In the genomic region with DNA sequence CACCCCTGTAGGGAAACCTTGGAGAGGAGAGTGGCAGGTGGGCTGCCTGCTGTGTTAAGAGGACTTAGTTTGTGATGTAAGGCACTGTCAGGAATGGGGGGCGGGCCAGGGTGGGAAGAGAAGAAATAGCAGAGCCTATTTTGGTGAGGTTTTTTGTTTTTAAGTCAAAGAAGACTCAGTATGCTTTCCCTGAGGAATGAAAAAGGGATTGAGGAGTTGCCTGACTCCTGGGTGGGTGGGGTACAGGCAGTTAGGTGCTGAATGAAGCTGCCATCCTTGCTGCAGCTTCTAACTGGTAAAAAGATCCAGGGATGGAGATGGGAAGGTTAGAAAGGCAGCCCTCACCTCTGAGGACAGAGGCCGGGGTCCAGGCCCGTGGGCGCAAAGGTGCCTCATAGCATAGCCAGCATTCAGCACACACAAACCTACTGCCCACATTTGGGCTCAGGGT, we compare ENCODE assay signal across 11 cellular contexts. TPM values are rescaled to one million over a fixed set of nuclear protein-coding genes. Genes with fewer than 3 reads are reported as not detected.
DNase-seq lines count a peak whose midpoint lies in the region; ATAC-seq and TF ChIP-seq lines count a peak whose summit lies in the region.
"Had no signal": no experiment of that assay in that cellular context is flagged by ENCODE, and none has a peak within 500 bp of the region (broad histone marks: within the 10 kb centered on the region; RNA-seq: fewer than 3 reads in every experiment).

No MANE protein-coding gene starts in this region.

- no peak overlapping the region for H4K91ac ChIP-seq in trophoblast cell (ENCODE audit: low read depth, low read length)

- H2BK120ac ChIP-seq in trophoblast cell (ENCODE audit: insufficient read depth, low read length, poor library complexity) = no peak overlapping the region

- H3K4me3 ChIP-seq in coronary artery (no peak overlapping the region), trophoblast cell (ENCODE audit: low read depth, low read length) (no peak overlapping the region)

- no peak overlapping the region for H2BK12ac ChIP-seq in trophoblast cell (ENCODE audit: low read length)

- H3K27ac Mint-ChIP-seq in activated naive CD8-positive, alpha-beta T cell = peak overlapping the region; percentile 79
- no peak overlapping the region for H3K27ac Mint-ChIP-seq in activated naive CD8-positive, alpha-beta T cell treated with anti-CD3 and anti-CD28 coated beads, Interleukin-2, amount 50 U/mL, for 24 hours

- H3K23ac ChIP-seq in trophoblast cell (ENCODE audit: low read length) = no peak overlapping the region

- no peaks in the 10 kb centered on the region for H3K9me3 Mint-ChIP-seq in activated naive CD8-positive, alpha-beta T cell (ENCODE audit: low read depth)
- no peaks in the 10 kb centered on the region for H3K9me3 Mint-ChIP-seq in activated naive CD8-positive, alpha-beta T cell treated with anti-CD3 and anti-CD28 coated beads, Interleukin-2, amount 50 U/mL, for 24 hours

- H3K4me1 ChIP-seq in trophoblast cell (ENCODE audit: control insufficient read depth in 1 of 2, insufficient read depth in 2 of 2, low read length in 2 of 2) = peaks cover 4 to 8% of the 10 kb centered on the region in 2 experiments

- no peak for TF ChIP-seq CTCF in coronary artery (IDR thresholded peaks at IDR 0.05)

- H3K27me3 Mint-ChIP-seq in activated naive CD8-positive, alpha-beta T cell = no peaks in the 10 kb centered on the region
- no peaks in the 10 kb centered on the region for H3K27me3 Mint-ChIP-seq in activated naive CD8-positive, alpha-beta T cell treated with anti-CD3 and anti-CD28 coated beads, Interleukin-2, amount 50 U/mL, for 24 hours

- H3K79me2 ChIP-seq in trophoblast cell (ENCODE audit: control insufficient read depth, insufficient read depth, low read length, poor library complexity) = no peaks in the 10 kb centered on the region

- no peak overlapping the region for H2BK5ac ChIP-seq in trophoblast cell (ENCODE audit: low read depth, low read length, poor library complexity)

- no peak overlapping the region for H3K4me3 Mint-ChIP-seq in activated naive CD8-positive, alpha-beta T cell
- H3K4me3 Mint-ChIP-seq in activated naive CD8-positive, alpha-beta T cell treated with anti-CD3 and anti-CD28 coated beads, Interleukin-2, amount 50 U/mL, for 24 hours = no peak overlapping the region

- DNase-seq in activated naive CD8-positive, alpha-beta T cell treated with anti-CD3 and anti-CD28 coated beads, Interleukin-2, amount 50 U/mL, for 24 hours = no peak
- DNase-seq in coronary artery (ENCODE audit: low spot score) = peak; percentile 62
- DNase-seq in posterior vena cava (ENCODE audit: low spot score) = peak; percentile 17
- peak; percentile 36 for DNase-seq in ureter (ENCODE audit: low spot score)
- no peak for DNase-seq in amygdala (lab: John Stamatoyannopoulos, UW)
- no peak for DNase-seq in NCI-H345 treated with DMSO at 0.1 percent for 48 hours (lab: John Stamatoyannopoulos, UW; ENCODE audit: unreplicated experiment)
- no peak for DNase-seq in trophoblast cell
- DNase-seq: activated CD8-positive, alpha-beta memory T cell treated with anti-CD3 and anti-CD28 coated beads, Interleukin-2, amount 50 U/mL, for 4 hours; stimulated activated CD4-positive, alpha-beta T cell treated with anti-CD3 and anti-CD28 coated beads, Interleukin-4, amount 100 ng/mL, for 1 hour had no signal

- no peak overlapping the region for H3K14ac ChIP-seq in trophoblast cell (ENCODE audit: low read length)

- H3K79me1 ChIP-seq in trophoblast cell (ENCODE audit: low read length) = no peaks in the 10 kb centered on the region

- no peak overlapping the region for H3K4ac ChIP-seq in trophoblast cell (ENCODE audit: low read depth, low read length)

- no peak overlapping the region for H2AFZ ChIP-seq in trophoblast cell (ENCODE audit: insufficient read depth, low read length, poor library complexity)

- H3K4me2 ChIP-seq in trophoblast cell (ENCODE audit: low read length) = no peak overlapping the region

- H3K27ac ChIP-seq in coronary artery (peak overlapping the region; percentile 86 to 93), trophoblast cell (ENCODE audit: low read depth, low read length) (no peak overlapping the region)

- no peaks in the 10 kb centered on the region for H3K27me3 ChIP-seq in trophoblast cell (ENCODE audit: insufficient read depth, low read length)

- H3K9me3 ChIP-seq in trophoblast cell (ENCODE audit: insufficient read depth, low read depth, low read length) = no peaks in the 10 kb centered on the region

- H4K8ac ChIP-seq in trophoblast cell (ENCODE audit: low read depth, low read length) = no peak overlapping the region

- no CpG with 5 or more reads among the region's 4 CpGs for WGBS in trophoblast cell (ENCODE audit: extremely low coverage, insufficient coverage, insufficient read length)

- peaks cover 60 to 65% of the 10 kb centered on the region in 2 experiments for H3K36me3 ChIP-seq in trophoblast cell (ENCODE audit: control insufficient read depth in 1 of 2, insufficient read depth in 2 of 2, low read length in 2 of 2)

- no peak for ATAC-seq in activated naive CD8-positive, alpha-beta T cell treated with anti-CD3 and anti-CD28 coated beads, Interleukin-2, amount 50 U/mL, for 24 hours
- ATAC-seq: Panc1 had no signal

- intact Hi-C loops in posterior vena cava (cut with DNase I) = loop anchor here (5.0 to 10.0 kb wide), 3 partner anchors 57 to 1078 kb away; no protein-coding TSS in a partner anchor

- H4K12ac ChIP-seq in trophoblast cell (ENCODE audit: low read depth, low read length) = no peak overlapping the region

- no peak overlapping the region for H3K18ac ChIP-seq in trophoblast cell (ENCODE audit: low read length)

- no peak overlapping the region for H3K9ac ChIP-seq in trophoblast cell (ENCODE audit: low read length)

- no peak overlapping the region for H2AK5ac ChIP-seq in trophoblast cell (ENCODE audit: low read length)

- H3K36me3 Mint-ChIP-seq in activated naive CD8-positive, alpha-beta T cell = no peaks in the 10 kb centered on the region
- peaks cover 52% of the 10 kb centered on the region for H3K36me3 Mint-ChIP-seq in activated naive CD8-positive, alpha-beta T cell treated with anti-CD3 and anti-CD28 coated beads, Interleukin-2, amount 50 U/mL, for 24 hours (ENCODE audit: low read depth)

- H3K4me1 Mint-ChIP-seq in activated naive CD8-positive, alpha-beta T cell (ENCODE audit: low read depth) = peaks cover 39% of the 10 kb centered on the region
- H3K4me1 Mint-ChIP-seq in activated naive CD8-positive, alpha-beta T cell treated with anti-CD3 and anti-CD28 coated beads, Interleukin-2, amount 50 U/mL, for 24 hours = peaks cover 16% of the 10 kb centered on the region

RNA-seq across cellular contexts. Expression of a gene that starts 37.9 kb away (rescaled TPM):
- total RNA-seq in posterior vena cava (10 to 100 TPM; 81.0 to 83.0 TPM), ureter (96.3 TPM)
- 55.4 and 60.6 TPM in 2 replicates for polyA plus RNA-seq in trophoblast cell (2013)

Comparison
In these comparisons a context has a peak if more than half of its experiments do, and no peak if none do; other contexts are left out.
1. DNase-seq: peak in coronary artery (single experiment), posterior vena cava (single experiment) and ureter (single experiment); none in activated naive CD8-positive, alpha-beta T cell treated with anti-CD3 and anti-CD28 coated beads, Interleukin-2, amount 50 U/mL, for 24 hours (single experiment), amygdala (0 of 56), NCI-H345 treated with DMSO at 0.1 percent for 48 hours (single experiment) and trophoblast cell (0 of 2).